Comparison of ENCODE assay signal across 25 cellular contexts in the genomic region with DNA sequence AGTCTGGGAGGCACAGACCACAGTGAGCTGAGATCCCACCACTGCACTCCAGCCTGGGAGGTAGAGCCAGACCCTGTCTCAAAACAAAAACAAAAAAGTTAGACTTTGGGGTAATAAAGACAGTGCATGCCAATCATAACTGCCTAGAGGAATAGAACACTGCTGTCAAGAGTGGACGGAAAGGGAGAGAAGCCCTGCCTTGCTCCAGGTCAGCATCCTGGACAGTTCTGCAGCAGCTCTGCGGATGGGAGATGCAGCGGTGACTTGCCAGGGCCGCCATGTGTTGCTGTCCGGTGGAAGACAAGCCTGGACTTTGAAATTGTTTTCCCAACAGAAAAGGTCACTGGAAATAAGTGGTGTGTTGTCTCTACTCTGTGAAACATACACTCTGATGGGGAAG.
"Had no signal": no experiment of that assay in that cellular context is flagged by ENCODE, and none has a peak within 500 bp of the region (broad histone marks: within the 10 kb centered on the region; RNA-seq: fewer than 3 reads in every experiment).

No MANE protein-coding gene starts in this region.

- DNase-seq: dermis blood vessel endothelial cell; effector memory CD4-positive, alpha-beta T cell; erythroblast; esophagus squamous epithelium; foreskin melanocyte; glutamatergic neuron; heart right ventricle; hippocampal formation; immature natural killer cell; islet precursor cell; mesenchymal stem cell; midbrain; naive thymus-derived CD4-positive, alpha-beta T cell; psoas muscle; small intestine; stimulated activated CD4-positive, alpha-beta T cell treated with anti-CD3 and anti-CD28 coated beads, Interleukin-12 subunit alpha, Interleukin-12 subunit beta, amount 100 ng/mL, for 4 hours; stimulated activated CD4-positive, alpha-beta T cell treated with anti-CD3 and anti-CD28 coated beads, Interleukin-1b, Interleukin-23, amount 100 ng/mL, for 48 hours; stimulated activated CD4-positive, alpha-beta T cell treated with anti-CD3 and anti-CD28 coated beads, Interleukin-4, amount 100 ng/mL, for 24 hours; stimulated activated naive CD4-positive, alpha-beta T cell treated with Interleukin-2 at 50 U/mL for 16 hours; stomach; thyroid gland had no signal

- H3K27ac ChIP-seq: coronary artery, esophagus squamous epithelium, heart right ventricle, neural progenitor cell, psoas muscle, stomach, thyroid gland had no signal

- H3K9me3 ChIP-seq: esophagus squamous epithelium, heart right ventricle, psoas muscle, stomach, thyroid gland had no signal

- H3K27me3 ChIP-seq: neural progenitor cell, thyroid gland had no signal

- H3K36me3 ChIP-seq: esophagus squamous epithelium, heart right ventricle, neural progenitor cell, stomach, thyroid gland had no signal

- H3K4me1 ChIP-seq: esophagus squamous epithelium, heart right ventricle, neural progenitor cell, psoas muscle, stomach, thyroid gland had no signal

- ATAC-seq: heart right ventricle; naive thymus-derived CD4-positive, alpha-beta T cell; psoas muscle; right cardiac atrium; stimulated activated effector memory CD8-positive, alpha-beta T cell treated with anti-CD3 and anti-CD28 coated beads, Interleukin-12 subunit alpha, Interleukin-12 subunit beta, amount 100 ng/mL, for 72 hours had no signal

- H3K4me3 ChIP-seq: coronary artery, esophagus squamous epithelium, heart right ventricle, neural progenitor cell, psoas muscle, stomach, thyroid gland had no signal
